Comparison of ENCODE assay signal across 6 cellular contexts in genomic region chr14:24399981-24400718, GRCh38. TPM values are rescaled to one million over a fixed set of nuclear protein-coding genes. Genes with fewer than 3 reads are reported as not detected.
DNase-seq lines count a peak whose midpoint lies in the region; ATAC-seq and TF ChIP-seq lines count a peak whose summit lies in the region.
"Had no signal": no experiment of that assay in that cellular context is flagged by ENCODE, and none has a peak within 500 bp of the region (broad histone marks: within the 10 kb centered on the region; RNA-seq: fewer than 3 reads in every experiment).

No MANE protein-coding gene starts in this region.

- H3K4me1 Mint-ChIP-seq in T-helper 17 cell (peaks cover 25% of the 10 kb centered on the region), glutamatergic neuron (ENCODE audit: low read depth, unreplicated experiment) (peaks cover 39% of the 10 kb centered on the region)

- peak overlapping the region; percentile 87 for H3K4me3 Mint-ChIP-seq in T-helper 17 cell
- H3K4me3 Mint-ChIP-seq in glutamatergic neuron (ENCODE audit: unreplicated experiment): peak overlapping the region; percentile 95

- H3K36me3 Mint-ChIP-seq in T-helper 17 cell (ENCODE audit: low read depth): peaks cover 2% of the 10 kb centered on the region
- no peaks in the 10 kb centered on the region for H3K36me3 Mint-ChIP-seq in glutamatergic neuron (ENCODE audit: unreplicated experiment)

- TF ChIP-seq EP300 in stomach (IDR thresholded peaks at IDR 0.05): no peak

- H3K9me3 ChIP-seq in T-helper 17 cell (ENCODE audit: control insufficient read depth, low read length, poor library complexity, severe bottlenecking) (no peaks in the 10 kb centered on the region), stomach (no peaks in the 10 kb centered on the region)

- DNase-seq in T-helper 17 cell (no peak), glutamatergic neuron (no peak), stomach (no peak), HUDEP-2 (lab: John Stamatoyannopoulos, UW; ENCODE audit: unreplicated experiment in 76 of 76) (no peak)
- DNase-seq: NCI-H69 had no signal

- H3K27me3 ChIP-seq in stomach: no peaks in the 10 kb centered on the region

- H3K27me3 Mint-ChIP-seq in T-helper 17 cell (peaks cover 45% of the 10 kb centered on the region), glutamatergic neuron (ENCODE audit: unreplicated experiment) (peaks cover 4% of the 10 kb centered on the region)

- intact Hi-C loops in stomach (cut with DNase I; ENCODE audit: low total_unique reads): no loop called here

- no peak for TF ChIP-seq CTCF in glutamatergic neuron (IDR thresholded peaks at IDR 0.05; ENCODE audit: partially characterized antibody, unreplicated experiment)
- TF ChIP-seq CTCF in stomach (IDR thresholded peaks at IDR 0.05): no peak

- H3K36me3 ChIP-seq in stomach: no peaks in the 10 kb centered on the region

- H3K9me3 Mint-ChIP-seq in glutamatergic neuron (ENCODE audit: unreplicated experiment): peaks cover 2% of the 10 kb centered on the region

- no peak for TF ChIP-seq POLR2A in stomach (IDR thresholded peaks at IDR 0.05)

- H3K27ac Mint-ChIP-seq in T-helper 17 cell (peak overlapping the region; percentile 43), glutamatergic neuron (ENCODE audit: unreplicated experiment) (peak overlapping the region; percentile 83)

- H3K27ac ChIP-seq in stomach: peak overlapping the region in 3 of 5 donors; percentile 76 to 86 (median 77)

- peak overlapping the region; percentile 61 to 74 (median 64) for H3K4me3 ChIP-seq in stomach

- H3K4me1 ChIP-seq in stomach: peaks cover 37 to 71% (median 52%) of the 10 kb centered on the region in 4 donors

- ATAC-seq in T-helper 17 cell: no peak
- no peak for ATAC-seq in HG03095 (IDR thresholded peaks at IDR 0.05; ENCODE audit: unreplicated experiment)

- WGBS in stomach, 5 donors: 54 to 65% (median 60%) methylated on average over 4 of the region's 4 CpGs

RNA-seq across cellular contexts. Expression of gene NYNRIN, which starts 1.3 kb away (rescaled TPM):
- total RNA-seq in T-helper 17 cell (under 1 TPM in 1 of 2 donors, not detected in 1; 0.22 TPM), glutamatergic neuron (ENCODE audit: unreplicated experiment) (33.5 TPM), stomach (10 to 100 TPM in 2 of 5 donors, 1 to 10 TPM in 3; 2.9 to 16.0 (median 8.1) TPM)
- polyA plus RNA-seq in stomach: 1 to 10 TPM; 2.3 to 3.3 (median 2.3) TPM

RNA-seq across cellular contexts. Expression of gene CBLN3, which starts 29.3 kb away (rescaled TPM):
- total RNA-seq in T-helper 17 cell: 1 to 10 TPM; 4.2 to 6.0 TPM
- total RNA-seq in glutamatergic neuron (ENCODE audit: unreplicated experiment): 0.51 TPM
- total RNA-seq in stomach: 1 to 10 TPM in 3 of 5 donors, not detected in 2; 2.0 to 4.2 (median 3.8) TPM
- polyA plus RNA-seq in stomach: 1 to 10 TPM in 2 of 3 donors, under 1 TPM in 1; 0.81 to 2.1 (median 1.4) TPM

RNA-seq across cellular contexts. Expression of gene KHNYN, which starts 29.6 kb away (rescaled TPM):
- total RNA-seq in T-helper 17 cell (100 to 1,000 TPM; 118 to 128 TPM), glutamatergic neuron (ENCODE audit: unreplicated experiment) (28.9 TPM), stomach (100 to 1,000 TPM in 1 of 5 donors, 10 to 100 TPM in 4; 63.4 to 348 (median 77.2) TPM)
- 10 to 100 TPM; 13.9 to 23.4 (median 22.9) TPM for polyA plus RNA-seq in stomach

RNA-seq across cellular contexts. Expression of gene NFATC4, which starts 32.2 kb away (rescaled TPM):
- total RNA-seq in T-helper 17 cell (not detected), glutamatergic neuron (ENCODE audit: unreplicated experiment) (11.4 TPM), stomach (10 to 100 TPM; 20.1 to 64.8 (median 33.0) TPM)
- polyA plus RNA-seq in stomach: 100 to 1,000 TPM in 1 of 3 donors, 10 to 100 TPM in 2; 71.4 to 119 (median 99.0) TPM

RNA-seq across cellular contexts. Expression of gene SDR39U1, which starts 42.4 kb away (rescaled TPM):
- 10 to 100 TPM; 64.3 to 82.6 TPM for total RNA-seq in T-helper 17 cell
- total RNA-seq in glutamatergic neuron (ENCODE audit: unreplicated experiment): 70.4 TPM
- total RNA-seq in stomach: 10 to 100 TPM; 10.8 to 71.2 (median 42.4) TPM
- 10 to 100 TPM; 37.0 to 64.8 (median 41.8) TPM for polyA plus RNA-seq in stomach
